In the genomic region with DNA sequence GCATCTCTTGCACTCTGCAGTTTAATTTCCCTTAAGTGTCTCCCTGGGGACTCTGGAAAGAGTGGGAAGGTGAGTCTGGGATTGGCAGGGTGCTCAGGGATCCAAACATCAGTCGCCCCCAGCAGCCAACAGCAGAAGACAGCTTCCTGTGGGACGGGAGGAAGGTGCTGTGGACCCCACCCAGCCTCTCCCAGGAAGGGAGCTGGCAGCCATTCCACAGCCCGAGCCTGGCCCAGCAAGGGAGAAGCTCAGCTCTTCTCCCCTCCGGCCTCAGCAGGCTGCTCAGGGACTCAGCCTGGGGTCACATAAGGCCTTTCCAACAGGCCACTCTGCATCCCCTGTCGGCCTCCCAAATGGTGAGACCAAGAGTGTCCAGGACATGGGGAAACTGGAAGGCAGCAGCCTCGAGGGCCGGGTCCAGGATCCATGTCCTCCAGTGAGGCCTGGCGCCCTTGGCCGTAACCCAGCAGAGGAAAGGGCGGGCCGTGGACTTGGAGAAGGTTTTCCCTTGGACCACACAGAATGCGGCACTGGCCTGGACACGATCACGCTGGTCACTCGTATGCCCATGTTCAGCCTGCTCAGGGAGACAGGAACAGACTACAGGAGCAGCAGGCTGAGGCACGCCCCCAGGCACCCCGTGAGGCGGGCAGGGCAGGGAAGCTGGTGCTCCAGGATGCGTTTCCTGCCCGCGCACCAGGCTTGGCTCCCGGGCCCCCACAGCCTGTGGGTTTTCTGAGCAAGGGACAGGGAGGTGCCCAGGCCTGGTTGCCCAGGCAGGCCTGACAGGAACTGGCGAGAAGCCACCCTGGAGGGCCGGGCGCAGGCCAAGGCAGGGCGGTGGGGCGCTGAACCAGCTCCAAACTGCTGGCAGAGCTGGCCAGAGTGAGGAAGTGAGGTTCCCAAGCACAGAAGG, we compare ENCODE assay signal across 12 cellular contexts. TPM values are rescaled to one million over a fixed set of nuclear protein-coding genes. Genes with fewer than 3 reads are reported as not detected.
DNase-seq lines count a peak whose midpoint lies in the region; ATAC-seq and TF ChIP-seq lines count a peak whose summit lies in the region.
"Had no signal": no experiment of that assay in that cellular context is flagged by ENCODE, and none has a peak within 500 bp of the region (broad histone marks: within the 10 kb centered on the region; RNA-seq: fewer than 3 reads in every experiment).

No MANE protein-coding gene starts in this region.

- no peak overlapping the region for H3K4me3 ChIP-seq in tibial nerve

- no peak overlapping the region for H3K4me3 Mint-ChIP-seq in activated CD4-positive, alpha-beta T cell treated with anti-CD3 and anti-CD28 coated beads, Interleukin-2, amount 10 ng/mL, durations not matched to agents 24 days and 14 days
- peak overlapping the region; percentile 53 for H3K4me3 Mint-ChIP-seq in MCF 10A (ENCODE audit: unreplicated experiment)

- no peak for TF ChIP-seq POLR2A in tibial nerve (IDR thresholded peaks at IDR 0.05)

- H3K4me1 ChIP-seq in tibial nerve: peaks cover 0 to 49% (median 10%) of the 10 kb centered on the region in 4 donors

- H3K27me3 ChIP-seq in tibial nerve: no peaks in the 10 kb centered on the region

- CTCF ChIA-PET in MCF 10A (lab: Yijun Ruan, JAX): interaction anchor here (0.7 to 1.0 kb wide), 5 partner anchors 8 to 407 kb away, joined by 3 to 6 read pairs (median 3); no protein-coding TSS in a partner anchor

- no peaks in the 10 kb centered on the region for H3K9me3 ChIP-seq in tibial nerve

- no peaks in the 10 kb centered on the region for H3K27me3 Mint-ChIP-seq in activated CD4-positive, alpha-beta T cell treated with anti-CD3 and anti-CD28 coated beads, Interleukin-2, amount 10 ng/mL, durations not matched to agents 24 days and 14 days
- no peaks in the 10 kb centered on the region for H3K27me3 Mint-ChIP-seq in MCF 10A (ENCODE audit: insufficient read depth, unreplicated experiment)

- peak; percentile 48 for ATAC-seq in left colon
- no peak for ATAC-seq in HG02973 (IDR thresholded peaks at IDR 0.05; ENCODE audit: unreplicated experiment)
- no peak for ATAC-seq in HG03342 (IDR thresholded peaks at IDR 0.05; ENCODE audit: unreplicated experiment)
- ATAC-seq in GM19455 (IDR thresholded peaks at IDR 0.05; ENCODE audit: unreplicated experiment): no peak

- H3K4me1 Mint-ChIP-seq in activated CD4-positive, alpha-beta T cell treated with anti-CD3 and anti-CD28 coated beads, Interleukin-2, amount 10 ng/mL, durations not matched to agents 24 days and 14 days: peaks cover 22% of the 10 kb centered on the region
- peaks cover 25% of the 10 kb centered on the region for H3K4me1 Mint-ChIP-seq in MCF 10A (ENCODE audit: insufficient read depth, unreplicated experiment)

- H3K27ac ChIP-seq in tibial nerve: peak overlapping the region in 3 of 4 donors; percentile 32 to 70 (median 38)
- H3K27ac ChIP-seq: HL-60 had no signal

- H3K36me3 ChIP-seq in tibial nerve: peaks cover 0 to 34% (median 4%) of the 10 kb centered on the region in 3 donors

- peak overlapping the region; percentile 48 for H3K27ac Mint-ChIP-seq in activated CD4-positive, alpha-beta T cell treated with anti-CD3 and anti-CD28 coated beads, Interleukin-2, amount 10 ng/mL, durations not matched to agents 24 days and 14 days
- H3K27ac Mint-ChIP-seq in MCF 10A (ENCODE audit: low read depth, unreplicated experiment): peak overlapping the region; percentile 85

- no peaks in the 10 kb centered on the region for H3K9me3 Mint-ChIP-seq in activated CD4-positive, alpha-beta T cell treated with anti-CD3 and anti-CD28 coated beads, Interleukin-2, amount 10 ng/mL, durations not matched to agents 24 days and 14 days
- H3K9me3 Mint-ChIP-seq in MCF 10A (ENCODE audit: unreplicated experiment): no peaks in the 10 kb centered on the region

- 48 to 49% methylated on average over 14 to 19 of the region's 27 CpGs for WGBS in tibial nerve, 2 donors

- TF ChIP-seq CTCF in MCF 10A (IDR thresholded peaks at IDR 0.05; ENCODE audit: unreplicated experiment) (no peak), tibial nerve (IDR thresholded peaks at IDR 0.05) (no peak)

- peaks cover 24% of the 10 kb centered on the region for H3K36me3 Mint-ChIP-seq in activated CD4-positive, alpha-beta T cell treated with anti-CD3 and anti-CD28 coated beads, Interleukin-2, amount 10 ng/mL, durations not matched to agents 24 days and 14 days (ENCODE audit: low read depth)
- peaks cover 12% of the 10 kb centered on the region for H3K36me3 Mint-ChIP-seq in MCF 10A (ENCODE audit: insufficient read depth, unreplicated experiment)

- POLR2A ChIA-PET in MCF 10A (lab: Yijun Ruan, JAX): interaction anchor here (0.6 to 2.0 kb wide), 11 partner anchors 9 to 172 kb away, joined by 3 to 8 read pairs (median 3); partner anchors contain the start of genes BAG5 and COA8

- intact Hi-C loops in activated CD4-positive, alpha-beta T cell treated with anti-CD3 and anti-CD28 coated beads, Interleukin-2, amount 10 ng/mL, durations not matched to agents 24 days and 14 days (cut with micrococcal nuclease): no loop called here
- intact Hi-C loops in MCF 10A (cut with micrococcal nuclease) (loop anchor here (10.0 kb wide), 2 partner anchors 87 to 137 kb away; partner anchors contain the start of gene KLC1), left colon (cut with DNase I, micrococcal nuclease) (loop anchor here in 1 of 2 donors (10.0 kb wide), 1 partner anchor 137 kb away; no protein-coding TSS in a partner anchor)

- BruUV-seq in MCF 10A (replicated peaks; lab: Mats Ljungman, UMichigan): no TSS peak

- TF ChIP-seq EP300 in tibial nerve (IDR thresholded peaks at IDR 0.05): no peak

- no peak for DNase-seq in activated CD4-positive, alpha-beta T cell treated with anti-CD3 and anti-CD28 coated beads, Interleukin-2, amount 10 ng/mL, durations not matched to agents 24 days and 14 days
- no peak for DNase-seq in activated CD4-positive, alpha-beta T cell treated with anti-CD3 and anti-CD28 coated beads for 1 hour
- peak; percentile 85 for DNase-seq in MCF 10A (ENCODE audit: unreplicated experiment)
- DNase-seq in left colon: peak; percentile 76 to 78
- DNase-seq in tibial nerve (ENCODE audit: low spot score in 2 of 2): no peak
- DNase-seq: activated naive CD4-positive, alpha-beta T cell treated with anti-CD3 and anti-CD28 coated beads, Interleukin-2, amount 50 U/mL, for 16 hours; RPMI8226; stimulated activated CD4-positive, alpha-beta T cell treated with anti-CD3 and anti-CD28 coated beads, Interleukin-1b, Interleukin-23, amount 100 ng/mL, for 48 hours had no signal

RNA-seq across cellular contexts. Expression of gene XRCC3, which starts 3.5 kb away (rescaled TPM):
- total RNA-seq in activated CD4-positive, alpha-beta T cell treated with anti-CD3 and anti-CD28 coated beads, Interleukin-2, amount 10 ng/mL, durations not matched to agents 24 days and 14 days: 70.3 and 75.8 TPM in 2 replicates
- 9.4 and 17.5 TPM in 2 replicates for total RNA-seq in MCF 10A (2022)
- total RNA-seq in left colon: 10 to 100 TPM in 1 of 2 donors, 1 to 10 TPM in 1; 7.9 to 16.2 TPM
- total RNA-seq in tibial nerve: 10 to 100 TPM in 1 of 4 donors, 1 to 10 TPM in 3; 4.0 to 10.7 (median 6.2) TPM

RNA-seq across cellular contexts. Expression of gene ZFYVE21, which starts 3.8 kb away (rescaled TPM):
- 21.4 and 23.9 TPM in 2 replicates for total RNA-seq in activated CD4-positive, alpha-beta T cell treated with anti-CD3 and anti-CD28 coated beads, Interleukin-2, amount 10 ng/mL, durations not matched to agents 24 days and 14 days
- total RNA-seq in MCF 10A (2022) (28.6 and 35.5 TPM in 2 replicates), left colon (10 to 100 TPM; 51.2 to 54.9 TPM), tibial nerve (100 to 1,000 TPM; 151 to 308 (median 224) TPM)

Comparison
In these comparisons a context has a peak if more than half of its experiments do, and no peak if none do; other contexts are left out.
1. DNase-seq: peak in MCF 10A (single experiment) and left colon (2 of 2); none in activated CD4-positive, alpha-beta T cell treated with anti-CD3 and anti-CD28 coated beads, Interleukin-2, amount 10 ng/mL, durations not matched to agents 24 days and 14 days (single experiment), activated CD4-positive, alpha-beta T cell treated with anti-CD3 and anti-CD28 coated beads for 1 hour (single experiment) and tibial nerve (0 of 2).